In the genomic region with DNA sequence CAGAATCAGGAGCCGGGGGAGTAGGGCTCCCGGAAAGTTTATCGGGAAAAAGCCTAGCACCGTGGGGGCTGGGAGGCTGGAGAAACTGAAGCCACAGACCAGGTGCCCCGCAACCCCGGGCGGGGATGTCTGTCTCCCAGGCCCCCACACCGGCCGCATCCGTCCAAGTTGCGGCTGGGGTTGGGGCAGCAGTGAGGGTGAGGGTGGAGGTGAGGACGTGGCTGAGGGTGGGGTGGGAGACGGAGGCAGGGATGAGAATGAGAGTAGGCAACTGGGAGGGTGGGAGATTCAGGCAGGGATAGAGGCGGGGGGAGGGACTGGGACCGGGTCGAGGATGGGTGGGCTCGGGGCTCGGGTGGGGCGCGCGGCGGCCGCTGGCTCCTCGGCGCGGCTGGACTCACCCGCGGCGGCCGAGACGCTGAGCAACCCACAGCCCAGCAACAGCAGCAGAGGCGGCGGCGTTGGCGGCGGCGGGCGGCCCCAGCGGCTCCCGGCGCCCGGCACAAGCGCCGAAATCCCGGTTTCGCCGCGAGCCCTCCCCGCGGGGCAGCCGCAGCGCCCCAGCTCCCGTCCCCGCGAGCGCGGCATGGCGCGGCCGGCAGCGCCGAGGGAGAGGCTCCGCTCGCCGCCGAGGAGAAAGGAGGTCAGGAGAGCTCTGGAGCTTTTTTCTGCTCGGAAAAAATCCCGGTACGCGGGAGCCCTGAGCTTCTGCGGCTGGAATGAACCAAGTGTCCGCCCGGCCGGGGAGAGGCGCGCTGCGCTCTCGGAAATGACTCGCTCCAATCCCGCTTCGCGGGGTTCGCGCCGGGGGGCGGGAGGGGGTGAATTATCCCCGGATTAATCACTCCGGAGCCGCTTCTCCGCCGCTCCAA, we compare ENCODE assay signal across 9 cellular contexts. TPM values are rescaled to one million over a fixed set of nuclear protein-coding genes. Genes with fewer than 3 reads are reported as not detected.
DNase-seq lines count a peak whose midpoint lies in the region; ATAC-seq and TF ChIP-seq lines count a peak whose summit lies in the region.
"Had no signal": no experiment of that assay in that cellular context is flagged by ENCODE, and none has a peak within 500 bp of the region (broad histone marks: within the 10 kb centered on the region; RNA-seq: fewer than 3 reads in every experiment).

A gene (minus strand): TSS at position 721 of the 872 bp plus-strand sequence. CDS start 133 bp downstream, at position 588.

- peaks cover 41 to 63% of the 10 kb centered on the region in 2 donors for H3K27me3 Mint-ChIP-seq in natural killer cell treated with Interleukin-12 subunit alpha and Interleukin-12 subunit beta and Interleukin-15 and Interleukin-18, amount 100 ng/mL, for 72 hours

- H3K27ac ChIP-seq in heart right ventricle (no peak within 1 kb of the TSS), prostate gland (no peak within 1 kb of the TSS)
- H3K27ac ChIP-seq: C4-2B had no signal

- H3K4me3 Mint-ChIP-seq in natural killer cell treated with Interleukin-12 subunit alpha and Interleukin-12 subunit beta and Interleukin-15 and Interleukin-18, amount 100 ng/mL, for 72 hours = no peak within 1 kb of the TSS

- no peaks in the 10 kb centered on the region for H3K9me3 Mint-ChIP-seq in natural killer cell treated with Interleukin-12 subunit alpha and Interleukin-12 subunit beta and Interleukin-15 and Interleukin-18, amount 100 ng/mL, for 72 hours

- intact Hi-C loops in heart right ventricle (cut with DNase I) = loop anchor here in 6 of 10 donors (5.0 to 10.0 kb wide), 4 partner anchors 427 to 532 kb away; no protein-coding TSS in a partner anchor
- intact Hi-C loops in prostate gland (cut with DNase I) = loop anchor here (5.0 to 10.0 kb wide), 2 partner anchors 420 to 532 kb away; no protein-coding TSS in a partner anchor

- no peak within 1 kb of the TSS for H3K27ac Mint-ChIP-seq in natural killer cell treated with Interleukin-12 subunit alpha and Interleukin-12 subunit beta and Interleukin-15 and Interleukin-18, amount 100 ng/mL, for 72 hours

- TF ChIP-seq CTCF in heart right ventricle (IDR thresholded peaks at IDR 0.05) (no peak), prostate gland (IDR thresholded peaks at IDR 0.05) (no peak)

- H3K36me3 Mint-ChIP-seq in natural killer cell treated with Interleukin-12 subunit alpha and Interleukin-12 subunit beta and Interleukin-15 and Interleukin-18, amount 100 ng/mL, for 72 hours = no peaks in the 10 kb centered on the region

- H3K9me3 ChIP-seq in heart right ventricle = no peaks in the 10 kb centered on the region
- no peaks in the 10 kb centered on the region for H3K9me3 ChIP-seq in prostate gland

- no peaks in the 10 kb centered on the region for H3K36me3 ChIP-seq in heart right ventricle
- H3K36me3 ChIP-seq in prostate gland = no peaks in the 10 kb centered on the region

- peaks cover 5 to 35% (median 23%) of the 10 kb centered on the region in 9 donors for H3K4me1 ChIP-seq in heart right ventricle
- peaks cover 6% of the 10 kb centered on the region for H3K4me1 ChIP-seq in prostate gland (replicated peaks)

- peak; percentile 8 to 41 for DNase-seq in NCI-H187 (lab: John Stamatoyannopoulos, UW)
- DNase-seq in NCI-H187 treated with DMSO at 0.1 percent for 48 hours (lab: John Stamatoyannopoulos, UW) = no peak
- DNase-seq in SW480 (ENCODE audit: low spot score) = peak; percentile 11
- DNase-seq in heart right ventricle = no peak
- DNase-seq in prostate gland (ENCODE audit: low spot score) = no peak
- no peak for DNase-seq in natural killer cell treated with Interleukin-12 subunit alpha and Interleukin-12 subunit beta and Interleukin-15 and Interleukin-18, amount 100 ng/mL, for 72 hours (ENCODE audit: low spot score)
- no peak for DNase-seq in AML-193 (lab: John Stamatoyannopoulos, UW)

- TF ChIP-seq POLR2A in prostate gland (IDR thresholded peaks at IDR 0.05) = no peak

- H3K4me1 Mint-ChIP-seq in natural killer cell treated with Interleukin-12 subunit alpha and Interleukin-12 subunit beta and Interleukin-15 and Interleukin-18, amount 100 ng/mL, for 72 hours (ENCODE audit: low read depth in 2 of 2) = peaks cover 0 to 3% of the 10 kb centered on the region in 2 donors

- ATAC-seq in heart right ventricle (peak in 3 of 8 donors; percentile 21 to 45 (median 23)), HG03196 (IDR thresholded peaks at IDR 0.05; ENCODE audit: unreplicated experiment) (no peak)
- no peak for ATAC-seq in natural killer cell treated with Interleukin-12 subunit alpha and Interleukin-12 subunit beta and Interleukin-15 and Interleukin-18, amount 100 ng/mL, for 72 hours

- peaks cover 7 to 99% (median 88%) of the 10 kb centered on the region in 7 donors for H3K27me3 ChIP-seq in heart right ventricle
- peaks cover 26% of the 10 kb centered on the region for H3K27me3 ChIP-seq in prostate gland (replicated peaks; ENCODE audit: insufficient read depth)

- 1% methylated on average over 63 to 91 of the region's 91 CpGs for WGBS in heart right ventricle, 2 donors
- WGBS in prostate gland = under 1% methylated on average over 78 of the region's 91 CpGs

- H3K4me3 ChIP-seq in heart right ventricle = peak within 1 kb of the TSS in 9 of 10 donors; percentile 17 to 51 (median 44)
- H3K4me3 ChIP-seq in prostate gland = peak within 1 kb of the TSS; percentile 14 to 37

RNA-seq across cellular contexts. Expression of the gene that starts here (rescaled TPM):
- total RNA-seq in heart right ventricle (under 1 TPM in 9 of 10 donors, not detected in 1; 0.05 to 0.97 (median 0.15) TPM), prostate gland (1 to 10 TPM in 1 of 2 donors, under 1 TPM in 1; 0.14 to 5.5 TPM)
- under 1 TPM; 0.04 to 0.07 TPM for polyA plus RNA-seq in heart right ventricle
- total RNA-seq in natural killer cell treated with Interleukin-12 subunit alpha and Interleukin-12 subunit beta and Interleukin-15 and Interleukin-18, amount 100 ng/mL, for 72 hours = not detected

Comparison
In these comparisons a context has a peak if more than half of its experiments do, and no peak if none do; other contexts are left out.
1. DNase-seq: peak in NCI-H187 (2 of 2) and SW480 (single experiment); none in NCI-H187 treated with DMSO at 0.1 percent for 48 hours (single experiment), heart right ventricle (0 of 2), prostate gland (single experiment), natural killer cell treated with Interleukin-12 subunit alpha and Interleukin-12 subunit beta and Interleukin-15 and Interleukin-18, amount 100 ng/mL, for 72 hours (single experiment) and AML-193 (0 of 2).